8 cellular contexts compared by ENCODE assay signal in the genomic region with DNA sequence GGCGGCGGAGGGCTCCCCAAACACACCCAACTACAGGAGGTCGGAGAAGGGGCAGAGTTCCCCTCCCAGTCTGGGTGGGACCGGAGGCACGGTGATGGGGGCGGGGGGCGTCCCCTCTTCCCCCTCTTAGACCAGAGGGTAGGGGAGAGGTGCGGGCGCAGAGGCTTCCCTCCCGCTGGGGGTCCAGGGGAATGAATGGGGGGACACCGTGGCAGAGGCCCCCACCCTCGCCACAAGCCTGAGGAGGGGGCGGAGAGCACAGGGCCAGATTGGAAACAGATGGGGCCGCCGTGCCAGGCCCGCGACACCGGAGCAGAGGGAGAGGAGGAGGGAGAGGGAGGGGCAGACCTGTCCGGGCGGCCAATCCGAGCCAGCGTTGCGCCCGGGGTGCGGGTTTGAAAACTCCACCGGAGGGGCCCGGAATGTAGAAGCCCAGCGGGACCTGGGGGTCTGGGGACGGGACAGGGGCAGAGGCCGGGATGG. TPM values are rescaled to one million over a fixed set of nuclear protein-coding genes. Genes with fewer than 3 reads are reported as not detected.
DNase-seq lines count a peak whose midpoint lies in the region; ATAC-seq and TF ChIP-seq lines count a peak whose summit lies in the region.

No MANE protein-coding gene starts in this region.

- H3K9ac ChIP-seq in Karpas-422 (ENCODE audit: low read length) = peak overlapping the region; percentile 69

- peaks cover 15% of the 10 kb centered on the region for H3K79me2 ChIP-seq in Karpas-422 (ENCODE audit: low read length)

- H3K4me1 ChIP-seq in Karpas-422 (ENCODE audit: low read length) (peaks cover 21% of the 10 kb centered on the region), suprapubic skin (peaks cover 57% of the 10 kb centered on the region)

- WGBS in suprapubic skin = 0% methylated on average over 23 of the region's 30 CpGs

- TF ChIP-seq EP300 in suprapubic skin (IDR thresholded peaks at IDR 0.05) = no peak

- H3K9me2 ChIP-seq in Karpas-422 (replicated peaks; ENCODE audit: insufficient read depth, low read length) = no peaks in the 10 kb centered on the region

- H3K4me3 ChIP-seq in BJ (ENCODE audit: low read depth, low read length) (peak overlapping the region; percentile 85), Karpas-422 (ENCODE audit: low read length) (peak overlapping the region; percentile 65), suprapubic skin (peak overlapping the region; percentile 89)

- POLR2A ChIA-PET in BJ (lab: Charles Lee) = interaction anchor here (0.6 kb wide), 1 partner anchor 11 kb away, joined by 13 read pairs; no protein-coding TSS in a partner anchor

- no peaks in the 10 kb centered on the region for H3K27me3 ChIP-seq in BJ (ENCODE audit: control insufficient read depth, insufficient read depth, low read length)
- H3K27me3 ChIP-seq in Karpas-422 (ENCODE audit: low read length) = no peaks in the 10 kb centered on the region
- H3K27me3 ChIP-seq in suprapubic skin = peaks cover 8% of the 10 kb centered on the region

- peak overlapping the region; percentile 84 for H3K4me2 ChIP-seq in Karpas-422 (ENCODE audit: low read depth, low read length, poor library complexity, severe bottlenecking)

- H3K36me3 ChIP-seq in BJ (ENCODE audit: control insufficient read depth, insufficient read depth, low read length) = no peaks in the 10 kb centered on the region
- no peaks in the 10 kb centered on the region for H3K36me3 ChIP-seq in Karpas-422 (ENCODE audit: insufficient read depth, low read length)
- H3K36me3 ChIP-seq in suprapubic skin = no peaks in the 10 kb centered on the region

- H2AFZ ChIP-seq in Karpas-422 (ENCODE audit: low read length) = no peak overlapping the region

- CTCF ChIA-PET in BJ (lab: Yijun Ruan, JAX) = interaction anchor here (0.8 to 1.0 kb wide), 2 partner anchors 11 to 262 kb away, joined by 3 read pairs; no protein-coding TSS in a partner anchor

- H3K9me3 ChIP-seq in Karpas-422 (ENCODE audit: low read length) (no peaks in the 10 kb centered on the region), suprapubic skin (no peaks in the 10 kb centered on the region)

- no peak for ATAC-seq in GM21737 (IDR thresholded peaks at IDR 0.05; ENCODE audit: unreplicated experiment)

- no peak for DNase-seq in BJ (ENCODE audit: low read depth)
- DNase-seq in Karpas-422 = no peak
- peak; percentile 24 for DNase-seq in brain pericyte (ENCODE audit: low read depth, low spot score)
- peak; percentile 83 for DNase-seq in islet precursor cell
- DNase-seq in suprapubic skin (ENCODE audit: low spot score in 2 of 2) = peak in 1 of 2 donors; percentile 78
- DNase-seq in DMS79 (lab: John Stamatoyannopoulos, UW) = no peak
- no peak for DNase-seq in effector CD4-positive, alpha-beta T cell

- H3K27ac ChIP-seq in Karpas-422 (ENCODE audit: low read length) (no peak overlapping the region), suprapubic skin (no peak overlapping the region)

- no peak for TF ChIP-seq CTCF in BJ (IDR thresholded peaks at IDR 0.05; ENCODE audit: insufficient read depth, low read depth, low read length)
- TF ChIP-seq CTCF in suprapubic skin (IDR thresholded peaks at IDR 0.05) = no peak

- peaks cover 36% of the 10 kb centered on the region for H4K20me1 ChIP-seq in Karpas-422 (ENCODE audit: insufficient read depth, low read depth, low read length)

- no peak for TF ChIP-seq POLR2A in suprapubic skin (IDR thresholded peaks at IDR 0.05)

RNA-seq across cellular contexts. Expression of gene PTPRS, which starts 47.0 kb away (rescaled TPM):
- polyA plus RNA-seq in BJ (2011; rRNA removed) = 27.9 and 40.1 TPM in 2 replicates
- 119 and 148 TPM in 2 replicates for polyA minus RNA-seq in BJ (2011; rRNA and poly(A)+ RNA removed)
- total RNA-seq in Karpas-422 (2014; rRNA removed; shearing (Covaris generic); ENCODE audit: low replicate concordance) = 36.6 and 98.0 TPM in 2 replicates
- total RNA-seq in suprapubic skin = 100 to 1,000 TPM; 116 to 182 (median 159) TPM

Comparison
In these comparisons a context has a peak if more than half of its experiments do, and no peak if none do; other contexts are left out.
1. DNase-seq: peak in brain pericyte (single experiment) and islet precursor cell (single experiment); none in BJ (single experiment), Karpas-422 (single experiment), DMS79 (single experiment) and effector CD4-positive, alpha-beta T cell (single experiment).
2. Peak in every context shown above with its lines, with median percentiles within 50 percentile points of each other: H3K4me3 ChIP-seq.